ENCODE assay signal across 8 cellular contexts in genomic region chr5:155943516-155944407, GRCh38.
DNase-seq lines count a peak whose midpoint lies in the region; ATAC-seq, FAIRE-seq and TF ChIP-seq lines count a peak whose summit lies in the region.

No MANE protein-coding gene starts in this region.

- CTCF ChIA-PET in mammary epithelial cell (lab: Charles Lee; ENCODE audit: low non-redundant PET) = no interaction called here

- intact Hi-C loops in mammary epithelial cell (cut with micrococcal nuclease) = no loop called here

- dilution Hi-C loops in mammary epithelial cell (cut with HindIII; ENCODE audit: low sequenced_read_pairs) = no loop called here

- FAIRE-seq in islet of Langerhans (lab: Jason Lieb, UNC) = peak; percentile 88

- TF ChIP-seq CTCF in GM12873 (IDR thresholded peaks at IDR 0.05; ENCODE audit: insufficient read depth, low read depth, low read length, missing control alignments) (peak; percentile 82), RWPE2 (IDR thresholded peaks at IDR 0.05; ENCODE audit: poor library complexity, severe bottlenecking) (peak; percentile 84), mammary epithelial cell (conservative IDR thresholded peaks at IDR 0.05 in 1 of 2, IDR thresholded peaks at IDR 0.05 in 1 of 2; ENCODE audit: extremely low read depth in 1 of 2, insufficient read depth in 1 of 2, low read depth in 1 of 2, low read length in 2 of 2) (peak; percentile 23 to 51)

- no peaks in the 10 kb centered on the region for H3K79me2 ChIP-seq in mammary epithelial cell (ENCODE audit: insufficient read depth, low read length)

- H2AFZ ChIP-seq in mammary epithelial cell (ENCODE audit: low read depth, low read length) = no peak overlapping the region

- ATAC-seq in GM21619 (IDR thresholded peaks at IDR 0.05; ENCODE audit: unreplicated experiment) (peak; percentile 95), RWPE2 (ENCODE audit: low read depth) (peak; percentile 73), GM18870 (IDR thresholded peaks at IDR 0.05; ENCODE audit: unreplicated experiment) (no peak)

- H3K9ac ChIP-seq in mammary epithelial cell (ENCODE audit: insufficient read depth, low read length) = no peak overlapping the region

- BruUV-seq in mammary epithelial cell (replicated peaks; lab: Mats Ljungman, UMichigan) = no TSS peak

- H3K9me3 ChIP-seq in RWPE2 (ENCODE audit: severe bottlenecking) (no peaks in the 10 kb centered on the region), mammary epithelial cell (replicated peaks; ENCODE audit: insufficient read depth, low read length) (peaks cover 4% of the 10 kb centered on the region)

- no peaks in the 10 kb centered on the region for H4K20me1 ChIP-seq in mammary epithelial cell (ENCODE audit: insufficient read depth, low read length)

- no peaks in the 10 kb centered on the region for H3K4me1 ChIP-seq in RWPE2 (ENCODE audit: insufficient read depth, poor library complexity, severe bottlenecking)
- no peaks in the 10 kb centered on the region for H3K4me1 ChIP-seq in mammary epithelial cell (ENCODE audit: insufficient read depth, low read length)

- DNase-seq in HuH-7.5 (ENCODE audit: low spot score) (peak; percentile 12), RWPE2 (ENCODE audit: low spot score) (no peak), mammary epithelial cell (peak; percentile 1)
- peak in 2 of 3 experiments; percentile 2 to 14 for DNase-seq in stimulated activated CD4-positive, alpha-beta T cell treated with anti-CD3 and anti-CD28 coated beads, TNF-alpha, amount 100 ng/mL, for 24 hours (ENCODE audit: low read depth in 3 of 3)

- in situ Hi-C loops in mammary epithelial cell (cut with MboI; ENCODE audit: low sequenced_read_pairs in 2 of 2) = no loop called here

- no peak overlapping the region for H3K27ac ChIP-seq in RWPE2 (ENCODE audit: poor library complexity, severe bottlenecking)
- no peak overlapping the region for H3K27ac ChIP-seq in mammary epithelial cell (ENCODE audit: insufficient read depth, low read depth, low read length)

- H3K4me3 ChIP-seq in RWPE2 (ENCODE audit: severe bottlenecking) (no peak overlapping the region), mammary epithelial cell (replicated peaks in 1 of 3; ENCODE audit: insufficient read depth in 1 of 3, low read depth in 2 of 3, low read length in 3 of 3) (no peak overlapping the region)

- H3K27me3 ChIP-seq in RWPE2 (ENCODE audit: insufficient read depth, poor library complexity, severe bottlenecking) (no peaks in the 10 kb centered on the region), mammary epithelial cell (ENCODE audit: insufficient read depth, low read length) (no peaks in the 10 kb centered on the region)

- H3K36me3 ChIP-seq in RWPE2 (ENCODE audit: low read depth) = no peaks in the 10 kb centered on the region
- no peaks in the 10 kb centered on the region for H3K36me3 ChIP-seq in mammary epithelial cell (ENCODE audit: insufficient read depth, low read length)

- WGBS in mammary epithelial cell (ENCODE audit: low coverage, missing lambda C conversion rate) = 0% methylated on average over 2 of the region's 2 CpGs

- no peak overlapping the region for H3K4me2 ChIP-seq in mammary epithelial cell (ENCODE audit: insufficient read depth, low read depth, low read length)
